In genomic region chr2:60446413-60447358, GRCh38 we compare ENCODE assay signal across 10 cellular contexts.
DNase-seq lines count a peak whose midpoint lies in the region; ATAC-seq and TF ChIP-seq lines count a peak whose summit lies in the region.
"Had no signal": no experiment of that assay in that cellular context is flagged by ENCODE, and none has a peak within 500 bp of the region (broad histone marks: within the 10 kb centered on the region; RNA-seq: fewer than 3 reads in every experiment).

No MANE protein-coding gene starts in this region.

- TF ChIP-seq POLR2A in Raji (IDR thresholded peaks at IDR 0.05; ENCODE audit: insufficient read depth, low read depth, low read length): 0 out of 2 replicates have a peak, but pooled peaks have one; percentile 26

- no peak overlapping the region for H3K27ac ChIP-seq in dorsolateral prefrontal cortex
- H3K27ac ChIP-seq: BLaER1 had no signal

- DNase-seq in dorsolateral prefrontal cortex (no peak), SHP77 treated with DMSO at 0.1 percent for 48 hours (lab: John Stamatoyannopoulos, UW) (no peak), SW480 (ENCODE audit: low spot score) (no peak)
- no peak for DNase-seq in activated CD4-positive, alpha-beta T cell treated with anti-CD3 and anti-CD28 coated beads for 48 hours
- DNase-seq: stimulated activated CD4-positive, alpha-beta T cell treated with anti-CD3 and anti-CD28 coated beads, Interleukin-1b, Interleukin-23, amount 100 ng/mL, for 48 hours had no signal

- intact Hi-C loops in dorsolateral prefrontal cortex (cut with DNase I): no loop called here

- ATAC-seq in GM19324 (IDR thresholded peaks at IDR 0.05; ENCODE audit: low FRiP score, unreplicated experiment) (peak; percentile 93), HG02943 (IDR thresholded peaks at IDR 0.05; ENCODE audit: low read depth, unreplicated experiment) (peak; percentile 77)

- H3K27me3 ChIP-seq in dorsolateral prefrontal cortex: no peaks in the 10 kb centered on the region
- H3K27me3 ChIP-seq: BLaER1 had no signal

- peak overlapping the region; percentile 29; the same call in 1 of the 2 replicates for H3K4me3 ChIP-seq in GM08714 (ENCODE audit: low read length)
- H3K4me3 ChIP-seq in dorsolateral prefrontal cortex: no peak overlapping the region
- H3K4me3 ChIP-seq: BLaER1 had no signal

- TF ChIP-seq CTCF in dorsolateral prefrontal cortex (IDR thresholded peaks at IDR 0.05 in 54 of 56, conservative IDR thresholded peaks at IDR 0.05 in 2 of 56; ENCODE audit: low read depth in 1 of 56, partially characterized antibody in 56 of 56): no peak
